Comparison of ENCODE assay signal across 16 cellular contexts in the genomic region with DNA sequence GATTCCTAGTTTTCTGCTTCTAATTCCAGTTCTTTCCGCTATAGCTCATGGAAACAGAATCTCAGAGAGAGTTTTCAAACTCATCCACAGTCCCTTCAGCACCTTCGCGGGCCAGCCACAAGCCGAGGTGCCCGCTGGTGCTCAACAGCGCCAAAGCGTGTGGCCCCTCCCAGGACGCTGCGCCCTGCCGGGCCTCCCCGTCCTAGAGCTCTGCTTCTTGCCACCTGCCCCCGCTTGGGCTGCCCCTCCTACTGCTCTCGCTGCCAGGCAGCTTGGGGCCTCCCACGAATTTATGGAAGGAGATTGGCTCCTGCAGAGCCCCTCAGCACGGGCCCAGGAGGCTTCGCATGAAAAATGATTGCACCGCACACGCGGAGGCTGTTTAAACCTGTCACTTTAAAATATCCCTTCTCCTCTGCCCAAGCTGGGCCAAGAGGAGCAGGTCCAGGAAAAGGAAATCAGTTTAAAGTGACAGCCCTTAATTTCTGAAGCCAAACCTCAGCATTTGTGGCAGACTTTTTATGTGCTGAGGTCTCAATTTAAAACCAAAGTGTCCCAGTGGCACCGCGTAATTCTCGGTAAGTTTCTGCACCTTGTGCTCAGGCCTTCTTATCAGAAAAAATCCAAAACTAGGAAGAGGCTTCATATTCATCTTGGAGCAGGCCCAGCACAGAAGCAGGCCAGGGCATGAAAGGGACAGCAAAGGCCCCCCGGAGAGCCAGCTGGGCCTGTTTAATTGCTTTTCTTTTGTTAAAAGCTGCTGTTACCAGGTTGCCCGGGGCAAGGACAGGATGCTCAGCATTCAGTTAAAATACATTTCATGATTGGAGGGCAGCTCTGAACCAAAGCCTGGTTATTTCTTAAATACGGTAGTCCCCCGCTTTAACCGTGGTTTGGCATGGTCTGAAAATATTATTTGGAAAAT.
DNase-seq lines count a peak whose midpoint lies in the region; ATAC-seq and TF ChIP-seq lines count a peak whose summit lies in the region.
"Had no signal": no experiment of that assay in that cellular context is flagged by ENCODE, and none has a peak within 500 bp of the region (broad histone marks: within the 10 kb centered on the region; RNA-seq: fewer than 3 reads in every experiment).

No MANE protein-coding gene starts in this region.

- CTCF ChIA-PET in MCF 10A (lab: Yijun Ruan, JAX), result no interaction called here
- CTCF ChIA-PET in PC-3 (lab: Charles Lee), result no interaction called here

- in situ Hi-C loops in T47D (cut with HindIII; ENCODE audit: low pct_unique_long_range_greater_than_20kb, low sequenced_read_pairs), result no loop called here

- POLR2A ChIA-PET in MCF 10A (lab: Yijun Ruan, JAX) (interaction anchor here (0.6 kb wide), 1 partner anchor 1586 kb away, joined by 3 read pairs; no protein-coding TSS in a partner anchor), PC-3 (lab: Charles Lee; ENCODE audit: unreplicated experiment) (no interaction called here)

- H3K9me3 ChIP-seq in colonic mucosa, result no peaks in the 10 kb centered on the region
- no peaks in the 10 kb centered on the region for H3K9me3 ChIP-seq in lower lobe of right lung
- no peaks in the 10 kb centered on the region for H3K9me3 ChIP-seq in upper lobe of right lung
- H3K9me3 ChIP-seq in PC-3 (ENCODE audit: low read length), result peaks cover 6% of the 10 kb centered on the region; the same call in 1 of the 2 replicates

- H3K27me3 Mint-ChIP-seq in MCF 10A (ENCODE audit: insufficient read depth, unreplicated experiment), result no peaks in the 10 kb centered on the region

- no peak overlapping the region for H3K4me3 ChIP-seq in colonic mucosa
- H3K4me3 ChIP-seq in lower lobe of right lung, result no peak overlapping the region
- H3K4me3 ChIP-seq in upper lobe of right lung, result no peak overlapping the region
- no peak overlapping the region for H3K4me3 ChIP-seq in PC-3 (ENCODE audit: low read length)

- H2AFZ ChIP-seq in PC-3 (ENCODE audit: low read length), result no peak overlapping the region

- peak in 1 of 2 donors; percentile 51 for ATAC-seq in lower lobe of right lung
- peak; percentile 67 for ATAC-seq in upper lobe of right lung
- no peak for ATAC-seq in sciatic nerve
- no peak for ATAC-seq in PC-3
- ATAC-seq: HepG2 had no signal

- H3K79me2 ChIP-seq in PC-3 (ENCODE audit: low read length), result no peaks in the 10 kb centered on the region

- H3K27ac ChIP-seq in colonic mucosa (no peak overlapping the region), lower lobe of right lung (no peak overlapping the region), upper lobe of right lung (no peak overlapping the region), PC-3 (ENCODE audit: low read length) (no peak overlapping the region)

- H3K4me1 ChIP-seq in colonic mucosa (no peaks in the 10 kb centered on the region), lower lobe of right lung (no peaks in the 10 kb centered on the region), upper lobe of right lung (peaks cover 6% of the 10 kb centered on the region), PC-3 (ENCODE audit: insufficient read depth, low read length) (no peaks in the 10 kb centered on the region)

- BruUV-seq in MCF 10A (replicated peaks; lab: Mats Ljungman, UMichigan) (no TSS peak), PC-3 (replicated peaks; lab: Mats Ljungman, UMichigan) (no TSS peak)

- DNase-seq in T47D (ENCODE audit: low read depth in 1 of 2, low spot score in 1 of 2) (peak; percentile 60 to 71), MCF 10A (ENCODE audit: unreplicated experiment) (no peak), colonic mucosa (peak; percentile 28), lower lobe of right lung (peak; percentile 45), upper lobe of right lung (no peak), NCI-H1436 treated with DMSO at 0.1 percent for 48 hours (lab: John Stamatoyannopoulos, UW) (no peak), sciatic nerve (ENCODE audit: low spot score) (no peak), PC-3 (no peak)
- DNase-seq: activated CD4-positive, alpha-beta T cell treated with anti-CD3 and anti-CD28 coated beads, Interleukin-2, amount 50 U/mL, for 4 hours; activated naive CD4-positive, alpha-beta T cell treated with Interleukin-2 at 50 U/mL for 16 hours; GDM1; NCI-H446 treated with DMSO at 0.1 percent for 48 hours; stimulated activated CD4-positive, alpha-beta T cell treated with anti-CD3 and anti-CD28 coated beads, Interleukin-12 subunit alpha, Interleukin-12 subunit beta, amount 100 ng/mL, for 4 hours; stimulated activated CD8-positive, alpha-beta memory T cell treated with anti-CD3 and anti-CD28 coated beads, Interleukin-4, amount 100 ng/mL, for 48 hours had no signal

- H3K36me3 ChIP-seq in colonic mucosa (no peaks in the 10 kb centered on the region), lower lobe of right lung (no peaks in the 10 kb centered on the region), upper lobe of right lung (no peaks in the 10 kb centered on the region), PC-3 (ENCODE audit: low read depth, low read length) (no peaks in the 10 kb centered on the region)

- H3K9ac ChIP-seq in colonic mucosa (ENCODE audit: low read depth in 2 of 2, low read length in 2 of 2), result no peak overlapping the region
- H3K9ac ChIP-seq in PC-3 (ENCODE audit: low read length), result no peak overlapping the region

- H3K27me3 ChIP-seq in colonic mucosa (no peaks in the 10 kb centered on the region), lower lobe of right lung (ENCODE audit: low read depth) (peaks cover 8% of the 10 kb centered on the region), upper lobe of right lung (no peaks in the 10 kb centered on the region), PC-3 (ENCODE audit: low read length) (peaks cover 15% of the 10 kb centered on the region; the same call in 1 of the 2 replicates)

- no peak overlapping the region for H3K27ac Mint-ChIP-seq in MCF 10A (ENCODE audit: low read depth, unreplicated experiment)
- H3K27ac Mint-ChIP-seq: dendritic cell treated with granulocyte-macrophage colony-stimulating factor and Interleukin-4, amounts not matched to agents 40 ng/mL and 50 ng/mL, for 4 days had no signal

- H3K4me3 Mint-ChIP-seq in MCF 10A (ENCODE audit: unreplicated experiment), result no peak overlapping the region
- H3K4me3 Mint-ChIP-seq: dendritic cell treated with granulocyte-macrophage colony-stimulating factor and Interleukin-4, amounts not matched to agents 40 ng/mL and 50 ng/mL, for 4 days had no signal

- no peaks in the 10 kb centered on the region for H3K36me3 Mint-ChIP-seq in MCF 10A (ENCODE audit: insufficient read depth, unreplicated experiment)

- H3K4me1 Mint-ChIP-seq in MCF 10A (ENCODE audit: insufficient read depth, unreplicated experiment), result no peaks in the 10 kb centered on the region

- no peak overlapping the region for H3K4me2 ChIP-seq in PC-3 (ENCODE audit: low read length)

- intact Hi-C loops in MCF 10A (cut with micrococcal nuclease), result no loop called here
- intact Hi-C loops in colonic mucosa (cut with DNase I), result no loop called here
- intact Hi-C loops in lower lobe of right lung (cut with DNase I), result no loop called here
- intact Hi-C loops in upper lobe of right lung (cut with DNase I), result no loop called here
- intact Hi-C loops in sciatic nerve (cut with DNase I), result no loop called here
- intact Hi-C loops in PC-3 (cut with micrococcal nuclease), result no loop called here

- no peaks in the 10 kb centered on the region for H3F3A ChIP-seq in PC-3 (ENCODE audit: low read length, unreplicated experiment)

- peaks cover 18% of the 10 kb centered on the region for H3K9me3 Mint-ChIP-seq in MCF 10A (ENCODE audit: unreplicated experiment)

- H3K9me2 ChIP-seq in PC-3 (replicated peaks; ENCODE audit: low read length), result no peaks in the 10 kb centered on the region

- no peaks in the 10 kb centered on the region for H4K20me1 ChIP-seq in PC-3 (ENCODE audit: low read length)

- TF ChIP-seq CTCF in MCF 10A (IDR thresholded peaks at IDR 0.05; ENCODE audit: unreplicated experiment) (no peak), colonic mucosa (IDR thresholded peaks at IDR 0.05) (no peak), lower lobe of right lung (IDR thresholded peaks at IDR 0.05) (no peak), upper lobe of right lung (IDR thresholded peaks at IDR 0.05) (no peak), PC-3 (conservative IDR thresholded peaks at IDR 0.05; ENCODE audit: low read depth, low read length) (no peak)

Comparison
In these comparisons a context has a peak if more than half of its experiments do, and no peak if none do; other contexts are left out.
1. DNase-seq: peak in T47D (2 of 2), colonic mucosa (single experiment) and lower lobe of right lung (single experiment); none in MCF 10A (single experiment), upper lobe of right lung (single experiment), NCI-H1436 treated with DMSO at 0.1 percent for 48 hours (single experiment), sciatic nerve (single experiment) and PC-3 (single experiment).